30 cellular contexts compared by ENCODE assay signal in genomic region chr6:138230759-138231398, GRCh38. TPM values are rescaled to one million over a fixed set of nuclear protein-coding genes. Genes with fewer than 3 reads are reported as not detected.
DNase-seq lines count a peak whose midpoint lies in the region; ATAC-seq and TF ChIP-seq lines count a peak whose summit lies in the region.
"Had no signal": no experiment of that assay in that cellular context is flagged by ENCODE, and none has a peak within 500 bp of the region (broad histone marks: within the 10 kb centered on the region; RNA-seq: fewer than 3 reads in every experiment).

No MANE protein-coding gene starts in this region.

- no peak overlapping the region for H3K4me3 Mint-ChIP-seq in MCF 10A (ENCODE audit: unreplicated experiment)
- no peak overlapping the region for H3K4me3 Mint-ChIP-seq in mesothelial cell of epicardium
- peak overlapping the region; percentile 44 for H3K4me3 Mint-ChIP-seq in type B pancreatic cell
- no peak overlapping the region for H3K4me3 Mint-ChIP-seq in CD4-positive, alpha-beta memory T cell
- H3K4me3 Mint-ChIP-seq: activated CD4-positive, alpha-beta memory T cell treated with anti-CD3 and anti-CD28 coated beads for 36 hours; activated naive CD8-positive, alpha-beta T cell had no signal

- no TSS peak for BruUV-seq in MCF 10A (replicated peaks; lab: Mats Ljungman, UMichigan)

- WGBS in body of pancreas, 2 donors = 25 to 35% methylated on average over 3 of the region's 3 CpGs

- no peak overlapping the region for H3K27ac Mint-ChIP-seq in MCF 10A (ENCODE audit: low read depth, unreplicated experiment)
- H3K27ac Mint-ChIP-seq in mesothelial cell of epicardium = peak overlapping the region; percentile 27
- H3K27ac Mint-ChIP-seq in type B pancreatic cell = peak overlapping the region; percentile 92
- H3K27ac Mint-ChIP-seq in CD4-positive, alpha-beta memory T cell = no peak overlapping the region
- H3K27ac Mint-ChIP-seq: activated CD4-positive, alpha-beta memory T cell treated with anti-CD3 and anti-CD28 coated beads for 36 hours; activated naive CD8-positive, alpha-beta T cell had no signal

- H3K4me1 Mint-ChIP-seq in MCF 10A (ENCODE audit: insufficient read depth, unreplicated experiment) (no peaks in the 10 kb centered on the region), mesothelial cell of epicardium (peaks cover 45% of the 10 kb centered on the region), type B pancreatic cell (ENCODE audit: unreplicated experiment) (peaks cover 48% of the 10 kb centered on the region)
- no peaks in the 10 kb centered on the region for H3K4me1 Mint-ChIP-seq in CD4-positive, alpha-beta memory T cell

- H3K36me3 ChIP-seq in breast epithelium = no peaks in the 10 kb centered on the region
- H3K36me3 ChIP-seq in body of pancreas (replicated peaks in 1 of 2; ENCODE audit: insufficient read depth in 1 of 2, low read depth in 2 of 2) = no peaks in the 10 kb centered on the region
- H3K36me3 ChIP-seq in CD4-positive, alpha-beta memory T cell (ENCODE audit: insufficient read depth, low read length) = no peaks in the 10 kb centered on the region
- no peaks in the 10 kb centered on the region for H3K36me3 ChIP-seq in Peyer's patch
- H3K36me3 ChIP-seq: esophagus muscularis mucosa, gastrocnemius medialis, uterus had no signal

- no peaks in the 10 kb centered on the region for H3K9me3 ChIP-seq in breast epithelium
- no peaks in the 10 kb centered on the region for H3K9me3 ChIP-seq in body of pancreas
- no peaks in the 10 kb centered on the region for H3K9me3 ChIP-seq in CD4-positive, alpha-beta memory T cell (ENCODE audit: control insufficient read depth in 1 of 2, low read length in 2 of 2)
- no peaks in the 10 kb centered on the region for H3K9me3 ChIP-seq in Peyer's patch
- H3K9me3 ChIP-seq: A549, esophagus muscularis mucosa, gastrocnemius medialis, uterus had no signal

- no peak for TF ChIP-seq CTCF in breast epithelium (IDR thresholded peaks at IDR 0.05)
- no peak for TF ChIP-seq CTCF in MCF 10A (IDR thresholded peaks at IDR 0.05; ENCODE audit: unreplicated experiment)
- TF ChIP-seq CTCF in body of pancreas (IDR thresholded peaks at IDR 0.05) = no peak
- TF ChIP-seq CTCF in mesothelial cell of epicardium (IDR thresholded peaks at IDR 0.05; ENCODE audit: unreplicated experiment) = no peak
- TF ChIP-seq CTCF in type B pancreatic cell (conservative IDR thresholded peaks at IDR 0.05) = no peak
- no peak for TF ChIP-seq CTCF in Peyer's patch (IDR thresholded peaks at IDR 0.05)

- POLR2A ChIA-PET in MCF 10A (lab: Yijun Ruan, JAX) = interaction anchor here (0.6 to 1.0 kb wide), 2 partner anchors 10 to 1005 kb away, joined by 3 read pairs; no protein-coding TSS in a partner anchor
- POLR2A ChIA-PET in CD4-positive, alpha-beta memory T cell (lab: Charles Lee; ENCODE audit: partially characterized antibody) = no interaction called here

- H3K9me3 Mint-ChIP-seq in MCF 10A (ENCODE audit: unreplicated experiment) (no peaks in the 10 kb centered on the region), mesothelial cell of epicardium (no peaks in the 10 kb centered on the region), type B pancreatic cell (no peaks in the 10 kb centered on the region)
- H3K9me3 Mint-ChIP-seq in CD4-positive, alpha-beta memory T cell = no peaks in the 10 kb centered on the region
- H3K9me3 Mint-ChIP-seq: activated CD4-positive, alpha-beta memory T cell treated with anti-CD3 and anti-CD28 coated beads for 36 hours had no signal

- H3K36me3 Mint-ChIP-seq in MCF 10A (ENCODE audit: insufficient read depth, unreplicated experiment) (no peaks in the 10 kb centered on the region), mesothelial cell of epicardium (no peaks in the 10 kb centered on the region), type B pancreatic cell (peaks cover 4% of the 10 kb centered on the region)
- H3K36me3 Mint-ChIP-seq in CD4-positive, alpha-beta memory T cell = no peaks in the 10 kb centered on the region
- H3K36me3 Mint-ChIP-seq: activated CD4-positive, alpha-beta memory T cell treated with anti-CD3 and anti-CD28 coated beads for 36 hours; activated naive CD8-positive, alpha-beta T cell had no signal

- intact Hi-C loops in breast epithelium (cut with DNase I; ENCODE audit: low total_unique reads) = loop anchor here (5.0 kb wide), 1 partner anchor 979 kb away; no protein-coding TSS in a partner anchor
- intact Hi-C loops in MCF 10A (cut with micrococcal nuclease) = no loop called here
- intact Hi-C loops in body of pancreas (cut with DNase I) = no loop called here
- intact Hi-C loops in CD4-positive, alpha-beta memory T cell (cut with micrococcal nuclease) = no loop called here

- peak overlapping the region; percentile 1 to 43 for H3K27ac ChIP-seq in breast epithelium
- peak overlapping the region; percentile 79 to 87 (median 82) for H3K27ac ChIP-seq in body of pancreas
- H3K27ac ChIP-seq in CD4-positive, alpha-beta memory T cell (ENCODE audit: low read depth, low read length) = no peak overlapping the region
- peak overlapping the region in 2 of 4 donors; percentile 22 to 48 for H3K27ac ChIP-seq in Peyer's patch
- H3K27ac ChIP-seq: A549, esophagus muscularis mucosa, gastrocnemius medialis, uterus had no signal

- H3K27me3 Mint-ChIP-seq in MCF 10A (ENCODE audit: insufficient read depth, unreplicated experiment) (no peaks in the 10 kb centered on the region), mesothelial cell of epicardium (ENCODE audit: low read depth) (no peaks in the 10 kb centered on the region), type B pancreatic cell (no peaks in the 10 kb centered on the region)
- peaks cover 13 to 17% of the 10 kb centered on the region in 2 donors for H3K27me3 Mint-ChIP-seq in CD4-positive, alpha-beta memory T cell
- H3K27me3 Mint-ChIP-seq: activated naive CD8-positive, alpha-beta T cell had no signal

- CTCF ChIA-PET in MCF 10A (lab: Yijun Ruan, JAX) = no interaction called here
- CTCF ChIA-PET in CD4-positive, alpha-beta memory T cell (lab: Charles Lee; ENCODE audit: partially characterized antibody) = no interaction called here

- H3K4me1 ChIP-seq in breast epithelium (no peaks in the 10 kb centered on the region), body of pancreas (peaks cover 74% of the 10 kb centered on the region), Peyer's patch (no peaks in the 10 kb centered on the region)
- no peaks in the 10 kb centered on the region for H3K4me1 ChIP-seq in CD4-positive, alpha-beta memory T cell (ENCODE audit: insufficient read depth, low read length)
- H3K4me1 ChIP-seq: esophagus muscularis mucosa, gastrocnemius medialis, uterus had no signal

- TF ChIP-seq POLR2A in breast epithelium (IDR thresholded peaks at IDR 0.05) (no peak), body of pancreas (IDR thresholded peaks at IDR 0.05) (peak in 1 of 3 donors; percentile 27), Peyer's patch (IDR thresholded peaks at IDR 0.05) (no peak)

- H3K27me3 ChIP-seq in breast epithelium (no peaks in the 10 kb centered on the region), body of pancreas (no peaks in the 10 kb centered on the region), Peyer's patch (no peaks in the 10 kb centered on the region)
- no peaks in the 10 kb centered on the region for H3K27me3 ChIP-seq in CD4-positive, alpha-beta memory T cell (ENCODE audit: insufficient read depth, low read length)
- H3K27me3 ChIP-seq: esophagus muscularis mucosa, gastrocnemius medialis, uterus had no signal

- DNase-seq in breast epithelium (ENCODE audit: low spot score in 2 of 2) (no peak), MCF 10A (ENCODE audit: unreplicated experiment) (no peak), body of pancreas (no peak), mesothelial cell of epicardium (ENCODE audit: low spot score in 2 of 2, unreplicated experiment in 2 of 2) (no peak), type B pancreatic cell (ENCODE audit: extremely low spot score, unreplicated experiment) (no peak), Peyer's patch (no peak)
- DNase-seq in CD4-positive, alpha-beta memory T cell = no peak
- DNase-seq: activated CD4-positive, alpha-beta memory T cell treated with anti-CD3 and anti-CD28 coated beads for 36 hours; activated CD4-positive, CD25-positive, alpha-beta regulatory T cell; aorta; cerebellar nuclear complex; COR-L47; gastrocnemius medialis; GOT3; KBM-7; NCI-H1694 treated with DMSO at 0.1 percent for 48 hours; NCI-H82; Right ventricle myocardium superior; substantia nigra; T1000; uterus had no signal

- ATAC-seq in body of pancreas (no peak), HG02642 (IDR thresholded peaks at IDR 0.05; ENCODE audit: poor library complexity, unreplicated experiment) (no peak)
- ATAC-seq: gastrocnemius medialis, GM12878 had no signal

- H3K4me3 ChIP-seq in breast epithelium = no peak overlapping the region
- no peak overlapping the region for H3K4me3 ChIP-seq in body of pancreas
- H3K4me3 ChIP-seq in CD4-positive, alpha-beta memory T cell (ENCODE audit: low read length in 2 of 2) = no peak overlapping the region
- no peak overlapping the region for H3K4me3 ChIP-seq in Peyer's patch
- H3K4me3 ChIP-seq: A549, esophagus muscularis mucosa, gastrocnemius medialis, GM12878, uterus had no signal

RNA-seq across cellular contexts. Expression of gene PBOV1, which starts 12.6 kb away (rescaled TPM):
- total RNA-seq in breast epithelium (not detected), MCF 10A (2022) (not detected in 2 replicates), body of pancreas (not detected), mesothelial cell of epicardium (not detected in 3 replicates), type B pancreatic cell (ENCODE audit: low replicate concordance) (not detected in 2 replicates), Peyer's patch (not detected)
- total RNA-seq in CD4-positive, alpha-beta memory T cell = not detected
- polyA plus RNA-seq in CD4-positive, alpha-beta memory T cell = not detected
- total RNA-seq: activated CD4-positive, alpha-beta memory T cell treated with anti-CD3 and anti-CD28 coated beads for 36 hours; aorta; esophagus muscularis mucosa; gastrocnemius medialis; GM12878; HT-29; liver; mononuclear cell; pulmonary artery endothelial cell; Right ventricle myocardium superior; uterus had no signal
- polyA plus RNA-seq: A549, aorta, GM12878, liver had no signal

Comparison
In these comparisons a context has a peak if more than half of its experiments do, and no peak if none do; other contexts are left out.
1. H3K27ac Mint-ChIP-seq: peak in mesothelial cell of epicardium (single experiment) and type B pancreatic cell (single experiment); none in MCF 10A (single experiment) and CD4-positive, alpha-beta memory T cell (0 of 7).